15 cellular contexts compared by ENCODE assay signal in genomic region chr14:24426150-24426911, GRCh38. TPM values are rescaled to one million over a fixed set of nuclear protein-coding genes. Genes with fewer than 3 reads are reported as not detected.
DNase-seq lines count a peak whose midpoint lies in the region; ATAC-seq, FAIRE-seq and TF ChIP-seq lines count a peak whose summit lies in the region.
"Had no signal": no experiment of that assay in that cellular context is flagged by ENCODE, and none has a peak within 500 bp of the region (broad histone marks: within the 10 kb centered on the region; RNA-seq: fewer than 3 reads in every experiment).

No MANE protein-coding gene starts in this region.

- CTCF ChIA-PET in activated CD4-positive, alpha-beta memory T cell treated with anti-CD3 and anti-CD28 coated beads for 36 hours (lab: Charles Lee), result interaction anchor here (0.6 to 21.1 kb wide), 5 partner anchors 60 to 118 kb away, joined by 4 to 968 read pairs (median 8); partner anchors contain the start of genes ADCY4, CIDEB, LTB4R and LTB4R2

- H3K27ac ChIP-seq in foreskin keratinocyte (no peak overlapping the region), small intestine (ENCODE audit: low read depth in 1 of 2, low read length in 1 of 2) (peak overlapping the region; percentile 76 to 87)

- peaks cover 27% of the 10 kb centered on the region for H3K4me1 ChIP-seq in foreskin keratinocyte
- H3K4me1 ChIP-seq in small intestine (ENCODE audit: control insufficient read depth in 2 of 2, insufficient read depth in 1 of 2, low read depth in 1 of 2, low read length in 1 of 2), result peaks cover 12 to 19% of the 10 kb centered on the region in 2 donors

- TF ChIP-seq CTCF in foreskin keratinocyte (conservative IDR thresholded peaks at IDR 0.05), result no peak

- intact Hi-C loops in activated CD4-positive, alpha-beta memory T cell treated with anti-CD3 and anti-CD28 coated beads for 36 hours (cut with micrococcal nuclease), result no loop called here

- DNase-seq in activated naive CD8-positive, alpha-beta T cell treated with anti-CD3 and anti-CD28 coated beads for 36 hours, result no peak
- no peak for DNase-seq in activated CD4-positive, alpha-beta memory T cell treated with anti-CD3 and anti-CD28 coated beads for 36 hours
- DNase-seq in foreskin keratinocyte (peak; percentile 15 to 27), small intestine (no peak), NCI-H1694 treated with DMSO at 0.1 percent for 48 hours (lab: John Stamatoyannopoulos, UW) (no peak)
- no peak for DNase-seq in NK-92 treated with Interleukin-12 subunit alpha and Interleukin-12 subunit beta, amount 100 ng/mL, for 24 hours (lab: John Stamatoyannopoulos, UW)
- DNase-seq: activated CD4-positive, alpha-beta T cell treated with anti-CD3 and anti-CD28 coated beads, Interleukin-2, amount 50 U/mL, for 48 hours; cortex of kidney; sigmoid colon; stimulated activated naive CD8-positive, alpha-beta T cell treated with anti-CD3 and anti-CD28 coated beads, Interleukin-15, Interleukin-2, amounts not matched to agents 100 U/mL and 50 U/mL, for 24 hours had no signal

- H3K9me3 ChIP-seq in small intestine (ENCODE audit: control insufficient read depth, low read depth), result no peaks in the 10 kb centered on the region
- H3K9me3 ChIP-seq: adrenal gland, sigmoid colon had no signal

- no peaks in the 10 kb centered on the region for H3K36me3 Mint-ChIP-seq in activated naive CD8-positive, alpha-beta T cell
- H3K36me3 Mint-ChIP-seq in activated naive CD8-positive, alpha-beta T cell treated with anti-CD3 and anti-CD28 coated beads for 36 hours, result peaks cover 4% of the 10 kb centered on the region
- no peaks in the 10 kb centered on the region for H3K36me3 Mint-ChIP-seq in activated CD4-positive, alpha-beta memory T cell treated with anti-CD3 and anti-CD28 coated beads for 36 hours
- H3K36me3 Mint-ChIP-seq: IgD-negative memory B cell had no signal

- no peak for FAIRE-seq in small intestine (lab: Jason Lieb, UNC)
- FAIRE-seq: GM12892 had no signal

- H3K27ac Mint-ChIP-seq in activated naive CD8-positive, alpha-beta T cell, result peak overlapping the region; percentile 68
- H3K27ac Mint-ChIP-seq in activated naive CD8-positive, alpha-beta T cell treated with anti-CD3 and anti-CD28 coated beads for 36 hours, result no peak overlapping the region
- peak overlapping the region; percentile 70 for H3K27ac Mint-ChIP-seq in activated CD4-positive, alpha-beta memory T cell treated with anti-CD3 and anti-CD28 coated beads for 36 hours

- H3K4me1 Mint-ChIP-seq in activated naive CD8-positive, alpha-beta T cell (ENCODE audit: low read depth), result peaks cover 35% of the 10 kb centered on the region
- peaks cover 32% of the 10 kb centered on the region for H3K4me1 Mint-ChIP-seq in activated naive CD8-positive, alpha-beta T cell treated with anti-CD3 and anti-CD28 coated beads for 36 hours
- H3K4me1 Mint-ChIP-seq in activated CD4-positive, alpha-beta memory T cell treated with anti-CD3 and anti-CD28 coated beads for 36 hours (ENCODE audit: low read depth), result peaks cover 39% of the 10 kb centered on the region

- POLR2A ChIA-PET in activated CD4-positive, alpha-beta memory T cell treated with anti-CD3 and anti-CD28 coated beads for 36 hours (lab: Charles Lee), result interaction anchor here (1.0 kb wide), 1 partner anchor 15 kb away, joined by 3 read pairs; no protein-coding TSS in a partner anchor

- H3K4me3 Mint-ChIP-seq in activated naive CD8-positive, alpha-beta T cell, result no peak overlapping the region
- no peak overlapping the region for H3K4me3 Mint-ChIP-seq in activated naive CD8-positive, alpha-beta T cell treated with anti-CD3 and anti-CD28 coated beads for 36 hours
- no peak overlapping the region for H3K4me3 Mint-ChIP-seq in activated CD4-positive, alpha-beta memory T cell treated with anti-CD3 and anti-CD28 coated beads for 36 hours

- H3K36me3 ChIP-seq in small intestine (ENCODE audit: control insufficient read depth in 2 of 2, insufficient read depth in 2 of 2, low read length in 2 of 2), result no peaks in the 10 kb centered on the region
- H3K36me3 ChIP-seq: adrenal gland, sigmoid colon had no signal

- ATAC-seq in foreskin keratinocyte, result peak; percentile 3
- no peak for ATAC-seq in HG03469 (IDR thresholded peaks at IDR 0.05; ENCODE audit: unreplicated experiment)
- ATAC-seq: stimulated activated naive CD8-positive, alpha-beta T cell treated with anti-CD3 and anti-CD28 coated beads, Interleukin-15, Interleukin-2, amounts not matched to agents 100 U/mL and 50 U/mL, for 24 hours had no signal

- peak overlapping the region in 1 of 2 donors; percentile 25 for H3K4me3 ChIP-seq in small intestine (ENCODE audit: low read depth in 1 of 2, low read length in 2 of 2)
- H3K4me3 ChIP-seq: adrenal gland, sigmoid colon had no signal

- no peaks in the 10 kb centered on the region for H3K27me3 Mint-ChIP-seq in activated naive CD8-positive, alpha-beta T cell
- no peaks in the 10 kb centered on the region for H3K27me3 Mint-ChIP-seq in activated naive CD8-positive, alpha-beta T cell treated with anti-CD3 and anti-CD28 coated beads for 36 hours
- no peaks in the 10 kb centered on the region for H3K27me3 Mint-ChIP-seq in activated CD4-positive, alpha-beta memory T cell treated with anti-CD3 and anti-CD28 coated beads for 36 hours
- H3K27me3 Mint-ChIP-seq: IgD-negative memory B cell had no signal

- 21 to 59% (median 44%) methylated on average over 2 of the region's 2 CpGs for WGBS in small intestine, 3 donors

- H3K27me3 ChIP-seq in foreskin keratinocyte (no peaks in the 10 kb centered on the region), small intestine (ENCODE audit: control insufficient read depth in 2 of 2, insufficient read depth in 2 of 2, low read length in 2 of 2) (no peaks in the 10 kb centered on the region)
- H3K27me3 ChIP-seq: adrenal gland, sigmoid colon had no signal

- no peaks in the 10 kb centered on the region for H3K9me3 Mint-ChIP-seq in activated naive CD8-positive, alpha-beta T cell (ENCODE audit: low read depth)
- no peaks in the 10 kb centered on the region for H3K9me3 Mint-ChIP-seq in activated naive CD8-positive, alpha-beta T cell treated with anti-CD3 and anti-CD28 coated beads for 36 hours
- no peaks in the 10 kb centered on the region for H3K9me3 Mint-ChIP-seq in activated CD4-positive, alpha-beta memory T cell treated with anti-CD3 and anti-CD28 coated beads for 36 hours
- H3K9me3 Mint-ChIP-seq: IgD-negative memory B cell had no signal

RNA-seq across cellular contexts. Expression of gene CBLN3, which starts 3.1 kb away (rescaled TPM):
- total RNA-seq in activated naive CD8-positive, alpha-beta T cell treated with anti-CD3 and anti-CD28 coated beads for 36 hours, result 1 to 10 TPM; 5.5 to 6.4 TPM
- total RNA-seq in activated CD4-positive, alpha-beta memory T cell treated with anti-CD3 and anti-CD28 coated beads for 36 hours, result 1 to 10 TPM; 8.6 to 9.3 TPM
- 0.42 and 1.2 TPM in 2 replicates for total RNA-seq in foreskin keratinocyte
- polyA plus RNA-seq in foreskin keratinocyte, result 0.47 and 1.3 TPM in 2 replicates
- 1 to 10 TPM in 1 of 3 donors, under 1 TPM in 1, not detected in 1; 0.27 to 1.9 TPM for polyA plus RNA-seq in small intestine

RNA-seq across cellular contexts. Expression of gene KHNYN, which starts 3.4 kb away (rescaled TPM):
- 10 to 100 TPM; 47.3 to 48.7 TPM for total RNA-seq in activated naive CD8-positive, alpha-beta T cell treated with anti-CD3 and anti-CD28 coated beads for 36 hours
- 10 to 100 TPM; 62.5 to 62.9 TPM for total RNA-seq in activated CD4-positive, alpha-beta memory T cell treated with anti-CD3 and anti-CD28 coated beads for 36 hours
- 51.5 and 55.4 TPM in 2 replicates for total RNA-seq in foreskin keratinocyte
- polyA plus RNA-seq in foreskin keratinocyte, result 18.7 and 21.0 TPM in 2 replicates
- polyA plus RNA-seq in small intestine, result 10 to 100 TPM; 21.3 to 41.9 (median 30.9) TPM

RNA-seq across cellular contexts. Expression of gene SDR39U1, which starts 16.2 kb away (rescaled TPM):
- total RNA-seq in activated naive CD8-positive, alpha-beta T cell treated with anti-CD3 and anti-CD28 coated beads for 36 hours, result 10 to 100 TPM; 57.8 to 59.0 TPM
- total RNA-seq in activated CD4-positive, alpha-beta memory T cell treated with anti-CD3 and anti-CD28 coated beads for 36 hours, result 10 to 100 TPM; 36.2 to 43.8 TPM
- 15.1 and 21.1 TPM in 2 replicates for total RNA-seq in foreskin keratinocyte
- polyA plus RNA-seq in foreskin keratinocyte (33.1 and 42.8 TPM in 2 replicates), small intestine (10 to 100 TPM; 49.7 to 52.6 (median 50.7) TPM)

RNA-seq across cellular contexts. Expression of gene NYNRIN, which starts 27.5 kb away (rescaled TPM):
- total RNA-seq in activated naive CD8-positive, alpha-beta T cell treated with anti-CD3 and anti-CD28 coated beads for 36 hours, result under 1 TPM; 0.08 to 0.10 TPM
- total RNA-seq in activated CD4-positive, alpha-beta memory T cell treated with anti-CD3 and anti-CD28 coated beads for 36 hours, result under 1 TPM; 0.02 to 0.22 TPM
- 11.1 and 16.3 TPM in 2 replicates for total RNA-seq in foreskin keratinocyte
- polyA plus RNA-seq in foreskin keratinocyte, result 4.7 and 6.0 TPM in 2 replicates
- 1 to 10 TPM in 1 of 3 donors, under 1 TPM in 2; 0.22 to 7.2 (median 0.54) TPM for polyA plus RNA-seq in small intestine
- polyA plus RNA-seq: IgD-negative memory B cell had no signal

RNA-seq across cellular contexts. Expression of gene NFATC4, which starts 58.3 kb away (rescaled TPM):
- total RNA-seq in activated naive CD8-positive, alpha-beta T cell treated with anti-CD3 and anti-CD28 coated beads for 36 hours, result 1 to 10 TPM in 1 of 2 experiments, under 1 TPM in 1; 0.54 to 1.1 TPM
- total RNA-seq in activated CD4-positive, alpha-beta memory T cell treated with anti-CD3 and anti-CD28 coated beads for 36 hours, result not detected
- total RNA-seq in foreskin keratinocyte, result 11.1 and 19.8 TPM in 2 replicates
- 13.1 and 21.1 TPM in 2 replicates for polyA plus RNA-seq in foreskin keratinocyte
- 10 to 100 TPM; 11.2 to 45.1 (median 32.3) TPM for polyA plus RNA-seq in small intestine

Comparison
In these comparisons a context has a peak if more than half of its experiments do, and no peak if none do; other contexts are left out.
1. DNase-seq: peak in foreskin keratinocyte (2 of 2); none in activated naive CD8-positive, alpha-beta T cell treated with anti-CD3 and anti-CD28 coated beads for 36 hours (single experiment), activated CD4-positive, alpha-beta memory T cell treated with anti-CD3 and anti-CD28 coated beads for 36 hours (single experiment), small intestine (single experiment), NK-92 treated with Interleukin-12 subunit alpha and Interleukin-12 subunit beta, amount 100 ng/mL, for 24 hours (single experiment) and NCI-H1694 treated with DMSO at 0.1 percent for 48 hours (single experiment).